ENCODE assay signal across 15 cellular contexts in genomic region chr9:4138781-4139180, GRCh38.
A peak's percentile ranks its signal among the peaks of the same experiment; 100 is the strongest.
DNase-seq lines count a peak whose midpoint lies in the region; ATAC-seq and TF ChIP-seq lines count a peak whose summit lies in the region.
"Had no signal": no experiment of that assay in that cellular context is flagged by ENCODE, and none has a peak within 500 bp of the region (broad histone marks: within the 10 kb centered on the region; RNA-seq: fewer than 3 reads in every experiment).

No MANE protein-coding gene starts in this region.

- H3K14ac ChIP-seq in mesenchymal stem cell (ENCODE audit: low read length in 2 of 2), result no peak overlapping the region

- peak overlapping the region; percentile 11 for H2BK5ac ChIP-seq in mesenchymal stem cell (ENCODE audit: low read depth, low read length, poor library complexity, severe bottlenecking)

- H3K4ac ChIP-seq in mesenchymal stem cell (ENCODE audit: low read depth in 1 of 2, low read length in 2 of 2), result peak overlapping the region in 1 of 2 experiments; percentile 30

- H3K4me2 ChIP-seq in mammary epithelial cell (ENCODE audit: insufficient read depth, low read depth, low read length) (no peak overlapping the region), mesenchymal stem cell (ENCODE audit: low read length, poor library complexity, severe bottlenecking) (no peak overlapping the region)

- peak overlapping the region; percentile 84 for H2AK5ac ChIP-seq in mesenchymal stem cell (ENCODE audit: low read length, severe bottlenecking)

- H3K27me3 ChIP-seq in Panc1 (ENCODE audit: control insufficient read depth, insufficient read depth, low read length) (no peaks in the 10 kb centered on the region), mammary epithelial cell (ENCODE audit: insufficient read depth, low read length) (no peaks in the 10 kb centered on the region), mesenchymal stem cell (ENCODE audit: control insufficient read depth in 1 of 2, insufficient read depth in 1 of 2, low read length in 2 of 2) (no peaks in the 10 kb centered on the region)
- peaks cover 4% of the 10 kb centered on the region for H3K27me3 ChIP-seq in CD4-positive, alpha-beta memory T cell (ENCODE audit: insufficient read depth, low read length)

- BruUV-seq in Calu3 (replicated peaks; lab: Mats Ljungman, UMichigan), result no TSS peak
- no TSS peak for BruUV-seq in Panc1 (replicated peaks; lab: Mats Ljungman, UMichigan)
- BruUV-seq in mammary epithelial cell (replicated peaks; lab: Mats Ljungman, UMichigan), result no TSS peak

- intact Hi-C loops in Calu3 (cut with micrococcal nuclease; ENCODE audit: unreplicated experiment), result no loop called here
- intact Hi-C loops in Panc1 (cut with micrococcal nuclease; ENCODE audit: unreplicated experiment), result no loop called here
- intact Hi-C loops in mammary epithelial cell (cut with micrococcal nuclease), result loop anchor here (5.0 kb wide), 1 partner anchor 159 kb away; no protein-coding TSS in a partner anchor
- intact Hi-C loops in CD4-positive, alpha-beta memory T cell (cut with micrococcal nuclease), result no loop called here

- no peak overlapping the region for H3K9ac ChIP-seq in mammary epithelial cell (ENCODE audit: insufficient read depth, low read length)
- H3K9ac ChIP-seq in mesenchymal stem cell (ENCODE audit: low read length), result no peak overlapping the region

- no peak overlapping the region for H2BK15ac ChIP-seq in mesenchymal stem cell (ENCODE audit: low read depth, poor library complexity, severe bottlenecking)

- peak overlapping the region; percentile 19 to 92 for H2BK12ac ChIP-seq in mesenchymal stem cell (ENCODE audit: low read length in 2 of 2)

- CTCF ChIA-PET in Calu3 (lab: Charles Lee), result interaction anchor here (0.6 kb wide), 1 partner anchor 17 kb away, joined by 4 read pairs; no protein-coding TSS in a partner anchor
- CTCF ChIA-PET in Panc1 (lab: Charles Lee), result no interaction called here
- CTCF ChIA-PET in mammary epithelial cell (lab: Charles Lee; ENCODE audit: low non-redundant PET), result no interaction called here
- CTCF ChIA-PET in CD4-positive, alpha-beta memory T cell (lab: Charles Lee; ENCODE audit: partially characterized antibody), result no interaction called here

- H3K9me3 ChIP-seq in Panc1 (ENCODE audit: control insufficient read depth, insufficient read depth, low read depth, low read length) (no peaks in the 10 kb centered on the region), mammary epithelial cell (replicated peaks; ENCODE audit: insufficient read depth, low read length) (no peaks in the 10 kb centered on the region), mesenchymal stem cell (ENCODE audit: control insufficient read depth, low read length) (no peaks in the 10 kb centered on the region)
- no peaks in the 10 kb centered on the region for H3K9me3 ChIP-seq in CD4-positive, alpha-beta memory T cell (ENCODE audit: control insufficient read depth in 1 of 2, low read length in 2 of 2)

- H3K18ac ChIP-seq in mesenchymal stem cell (ENCODE audit: low read depth in 1 of 2, low read length in 2 of 2), result peak overlapping the region in 1 of 2 experiments; percentile 48

- no peaks in the 10 kb centered on the region for H3K79me2 ChIP-seq in mammary epithelial cell (ENCODE audit: insufficient read depth, low read length)

- H2BK120ac ChIP-seq in mesenchymal stem cell (ENCODE audit: low read depth, low read length), result peak overlapping the region; percentile 6

- H2AFZ ChIP-seq in mammary epithelial cell (ENCODE audit: low read depth, low read length), result peak overlapping the region; percentile 38
- H2AFZ ChIP-seq in mesenchymal stem cell (ENCODE audit: low read depth, low read length), result no peak overlapping the region

- H3K36me3 Mint-ChIP-seq in Calu3 (ENCODE audit: insufficient read depth, unreplicated experiment), result peaks cover 17% of the 10 kb centered on the region
- no peaks in the 10 kb centered on the region for H3K36me3 Mint-ChIP-seq in CD4-positive, alpha-beta memory T cell

- WGBS in mammary epithelial cell (ENCODE audit: low coverage, missing lambda C conversion rate), result 94% methylated on average over 1 of the region's 1 CpG
- no CpG with 5 or more reads among the region's 1 CpG for WGBS in mesenchymal stem cell

- dilution Hi-C loops in mammary epithelial cell (cut with HindIII; ENCODE audit: low sequenced_read_pairs), result no loop called here

- H4K8ac ChIP-seq in mesenchymal stem cell (ENCODE audit: low read length), result no peak overlapping the region

- H3K4me1 Mint-ChIP-seq in Calu3 (ENCODE audit: low read depth, unreplicated experiment), result peaks cover 51% of the 10 kb centered on the region
- H3K4me1 Mint-ChIP-seq in CD4-positive, alpha-beta memory T cell, result no peaks in the 10 kb centered on the region

- peaks cover 14% of the 10 kb centered on the region for H3K79me1 ChIP-seq in mesenchymal stem cell (replicated peaks; ENCODE audit: low read length, poor library complexity, severe bottlenecking)

- no peak overlapping the region for H3K4me3 ChIP-seq in Panc1 (ENCODE audit: low read depth in 2 of 2, low read length in 2 of 2)
- no peak overlapping the region for H3K4me3 ChIP-seq in mammary epithelial cell (replicated peaks in 1 of 3; ENCODE audit: insufficient read depth in 1 of 3, low read depth in 2 of 3, low read length in 3 of 3)
- no peak overlapping the region for H3K4me3 ChIP-seq in mesenchymal stem cell (ENCODE audit: insufficient read depth in 1 of 2, low read depth in 1 of 2, low read length in 2 of 2)
- no peak overlapping the region for H3K4me3 ChIP-seq in CD4-positive, alpha-beta memory T cell (ENCODE audit: low read length in 2 of 2)

- peak overlapping the region; percentile 80 for H3K27ac Mint-ChIP-seq in Calu3 (ENCODE audit: unreplicated experiment)
- no peak overlapping the region for H3K27ac Mint-ChIP-seq in CD4-positive, alpha-beta memory T cell
- H3K27ac Mint-ChIP-seq: B cell; CD4-positive, alpha-beta T cell had no signal

- peak overlapping the region; percentile 31 for H3K4me3 Mint-ChIP-seq in Calu3 (ENCODE audit: low read depth, unreplicated experiment)
- H3K4me3 Mint-ChIP-seq in CD4-positive, alpha-beta memory T cell, result no peak overlapping the region
- H3K4me3 Mint-ChIP-seq: B cell; CD4-positive, alpha-beta T cell had no signal

- in situ Hi-C loops in Panc1 (cut with HindIII; ENCODE audit: low pct_unique_long_range_greater_than_20kb, low sequenced_read_pairs), result no loop called here
- in situ Hi-C loops in mammary epithelial cell (cut with MboI; ENCODE audit: low sequenced_read_pairs in 2 of 2), result no loop called here

- H3K23ac ChIP-seq in mesenchymal stem cell (ENCODE audit: low read length in 2 of 2), result no peak overlapping the region

- ATAC-seq in Panc1 (no peak), HG02623 (IDR thresholded peaks at IDR 0.05; ENCODE audit: unreplicated experiment) (no peak), GM21786 (IDR thresholded peaks at IDR 0.05; ENCODE audit: unreplicated experiment) (no peak)

- no peaks in the 10 kb centered on the region for H3K9me3 Mint-ChIP-seq in Calu3 (ENCODE audit: low read depth, unreplicated experiment)
- H3K9me3 Mint-ChIP-seq in CD4-positive, alpha-beta memory T cell, result peaks cover 0 to 2% (median 0%) of the 10 kb centered on the region in 8 donors
- H3K9me3 Mint-ChIP-seq: CD4-positive, alpha-beta T cell had no signal

- H3K27ac ChIP-seq in Panc1 (ENCODE audit: low read length), result peak overlapping the region; percentile 72
- no peak overlapping the region for H3K27ac ChIP-seq in mammary epithelial cell (ENCODE audit: insufficient read depth, low read depth, low read length)
- peak overlapping the region; percentile 99 for H3K27ac ChIP-seq in mesenchymal stem cell (ENCODE audit: low read length, poor library complexity, severe bottlenecking)
- H3K27ac ChIP-seq in CD4-positive, alpha-beta memory T cell (ENCODE audit: low read depth, low read length), result no peak overlapping the region

- H4K20me1 ChIP-seq in mammary epithelial cell (ENCODE audit: insufficient read depth, low read length), result no peaks in the 10 kb centered on the region

- POLR2A ChIA-PET in Panc1 (lab: Charles Lee), result no interaction called here
- POLR2A ChIA-PET in CD4-positive, alpha-beta memory T cell (lab: Charles Lee; ENCODE audit: partially characterized antibody), result no interaction called here

- H4K91ac ChIP-seq in mesenchymal stem cell (ENCODE audit: low read length), result no peak overlapping the region

- H3K36me3 ChIP-seq in Panc1 (ENCODE audit: control insufficient read depth, insufficient read depth, low read length) (no peaks in the 10 kb centered on the region), mammary epithelial cell (ENCODE audit: insufficient read depth, low read length) (no peaks in the 10 kb centered on the region), mesenchymal stem cell (ENCODE audit: control insufficient read depth in 1 of 2, insufficient read depth in 2 of 2, low read depth in 1 of 2, low read length in 2 of 2) (no peaks in the 10 kb centered on the region)
- H3K36me3 ChIP-seq in CD4-positive, alpha-beta memory T cell (ENCODE audit: insufficient read depth, low read length), result no peaks in the 10 kb centered on the region

- H3K4me1 ChIP-seq in Panc1 (ENCODE audit: control insufficient read depth, insufficient read depth, low read length) (no peaks in the 10 kb centered on the region), mammary epithelial cell (ENCODE audit: insufficient read depth, low read length) (peaks cover 37% of the 10 kb centered on the region), mesenchymal stem cell (ENCODE audit: control insufficient read depth, insufficient read depth, low read depth, low read length) (peaks cover 16% of the 10 kb centered on the region)
- H3K4me1 ChIP-seq in CD4-positive, alpha-beta memory T cell (ENCODE audit: insufficient read depth, low read length), result no peaks in the 10 kb centered on the region

- TF ChIP-seq CTCF in Calu3 (IDR thresholded peaks at IDR 0.05; ENCODE audit: unreplicated experiment), result no peak
- TF ChIP-seq CTCF in Panc1 (IDR thresholded peaks at IDR 0.05), result no peak
- TF ChIP-seq CTCF in mammary epithelial cell (conservative IDR thresholded peaks at IDR 0.05 in 1 of 2, IDR thresholded peaks at IDR 0.05 in 1 of 2; ENCODE audit: extremely low read depth in 1 of 2, insufficient read depth in 1 of 2, low read depth in 1 of 2, low read length in 2 of 2), result no peak

- DNase-seq in Calu3 (no peak), Panc1 (ENCODE audit: low read depth, low spot score) (no peak), mammary epithelial cell (no peak), mesenchymal stem cell (peak; percentile 47), NCI-H2081 (lab: John Stamatoyannopoulos, UW) (no peak)
- DNase-seq in CD4-positive, alpha-beta memory T cell, result no peak
- DNase-seq: ACHN; CD4-positive, alpha-beta T cell; GOT3; NCI-H146; NCI-H2107; SHP77 treated with DMSO at 0.1 percent for 48 hours had no signal

- no peaks in the 10 kb centered on the region for H3K27me3 Mint-ChIP-seq in Calu3 (ENCODE audit: unreplicated experiment)
- peaks cover 5 to 7% of the 10 kb centered on the region in 2 donors for H3K27me3 Mint-ChIP-seq in CD4-positive, alpha-beta memory T cell

Comparison
In these comparisons a context has a peak if more than half of its experiments do, and no peak if none do; other contexts are left out.
1. H3K27ac ChIP-seq: peak in Panc1 (single experiment) and mesenchymal stem cell (single experiment); none in mammary epithelial cell (single experiment) and CD4-positive, alpha-beta memory T cell (single experiment).